ENCODE assay signal across 16 cellular contexts in genomic region chr20:38231786-38232130, GRCh38. TPM values are rescaled to one million over a fixed set of nuclear protein-coding genes. Genes with fewer than 3 reads are reported as not detected.
DNase-seq lines count a peak whose midpoint lies in the region; ATAC-seq and TF ChIP-seq lines count a peak whose summit lies in the region.
"Had no signal": no experiment of that assay in that cellular context is flagged by ENCODE, and none has a peak within 500 bp of the region (broad histone marks: within the 10 kb centered on the region; RNA-seq: fewer than 3 reads in every experiment).

No MANE protein-coding gene starts in this region.

- TF ChIP-seq CTCF in foreskin keratinocyte (conservative IDR thresholded peaks at IDR 0.05), result no peak

- DNase-seq in HCEC 1CT (peak; percentile 50), UCSD-AML1 (lab: John Stamatoyannopoulos, UW; ENCODE audit: unreplicated experiment) (peak; percentile 45), foreskin keratinocyte (peak in 1 of 2 donors; percentile 44), sciatic nerve (ENCODE audit: low spot score) (no peak), hippocampal formation (lab: John Stamatoyannopoulos, UW) (no peak), H4 (ENCODE audit: low spot score) (no peak)
- no peak for DNase-seq in central memory CD4-positive, alpha-beta T cell
- DNase-seq: activated CD4-positive, alpha-beta T cell treated with anti-CD3 and anti-CD28 coated beads for 48 hours; activated T-cell treated with anti-CD3 and anti-CD28 coated beads, Interleukin-2, amount 50 U/mL, for 24 hours; DMS53; dorsolateral prefrontal cortex; NCI-H2029 treated with DMSO at 0.1 percent for 48 hours; NCI-H526 treated with DMSO at 0.1 percent for 48 hours had no signal

- no peak overlapping the region for H3K27ac ChIP-seq in foreskin keratinocyte
- H3K27ac ChIP-seq: BLaER1 treated with 17β-estradiol and CSF1 and Interleukin-3, amounts not matched to agents 10 nM and 100 nM; suprapubic skin had no signal

- intact Hi-C loops in sciatic nerve (cut with DNase I), result no loop called here

- ATAC-seq in foreskin keratinocyte (peak; percentile 7), sciatic nerve (peak; percentile 85), GM21390 (IDR thresholded peaks at IDR 0.05; ENCODE audit: unreplicated experiment) (no peak)

- peaks cover 24% of the 10 kb centered on the region for H3K27me3 ChIP-seq in foreskin keratinocyte
- H3K27me3 ChIP-seq: BLaER1 treated with 17β-estradiol and CSF1 and Interleukin-3, amounts not matched to agents 10 nM and 100 nM; dorsolateral prefrontal cortex; suprapubic skin had no signal

- H3K4me1 ChIP-seq in foreskin keratinocyte, result no peaks in the 10 kb centered on the region

RNA-seq across cellular contexts. Expression of gene KIAA1755, which starts 28.8 kb away (rescaled TPM):
- total RNA-seq in foreskin keratinocyte, result 0.07 and 0.10 TPM in 2 replicates
- polyA plus RNA-seq in foreskin keratinocyte, result 0.04 and 0.06 TPM in 2 replicates
- 56.0 TPM for total RNA-seq in sciatic nerve
- total RNA-seq in H4 (2014; rRNA removed; shearing (Covaris generic)), result not detected in 2 replicates

Comparison
In these comparisons a context has a peak if more than half of its experiments do, and no peak if none do; other contexts are left out.
1. DNase-seq: peak in HCEC 1CT (single experiment) and UCSD-AML1 (single experiment); none in sciatic nerve (single experiment), hippocampal formation (0 of 2), H4 (single experiment) and central memory CD4-positive, alpha-beta T cell (single experiment).
2. RNA of gene KIAA1755, which starts 28.8 kb away (total RNA-seq): 56.0 TPM in sciatic nerve (single experiment); 0.07 to 0.10 TPM in foreskin keratinocyte and not detected in H4; every median in the first group is over 10 times any median in the second.